8 cellular contexts compared by ENCODE assay signal in the genomic region with DNA sequence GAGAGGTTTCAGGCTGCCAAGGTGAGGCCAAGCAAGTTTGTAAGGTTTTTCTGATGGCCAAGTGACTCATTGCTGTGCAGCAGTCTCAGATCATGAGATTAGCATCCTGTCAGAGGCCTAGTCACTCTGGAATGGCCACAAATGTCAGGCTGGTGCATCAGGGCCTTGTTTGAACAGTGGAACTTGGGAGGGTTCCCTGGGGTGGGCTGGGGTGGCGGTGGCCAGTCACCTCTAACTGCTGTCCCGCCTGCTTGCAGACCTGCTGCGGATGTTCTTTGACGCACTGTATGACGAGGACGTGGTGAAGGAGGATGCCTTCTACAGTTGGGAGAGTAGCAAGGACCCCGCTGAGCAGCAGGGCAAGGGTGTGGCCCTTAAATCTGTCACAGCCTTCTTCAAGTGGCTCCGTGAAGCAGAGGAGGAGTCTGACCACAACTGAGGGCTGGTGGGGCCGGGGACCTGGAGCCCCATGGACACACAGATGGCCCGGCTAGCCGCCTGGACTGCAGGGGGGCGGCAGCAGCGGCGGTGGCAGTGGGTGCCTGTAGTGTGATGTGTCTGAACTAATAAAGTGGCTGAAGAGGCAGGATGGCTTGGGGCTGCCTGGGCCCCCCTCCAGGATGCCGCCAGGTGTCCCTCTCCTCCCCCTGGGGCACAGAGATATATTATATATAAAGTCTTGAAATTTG. TPM values are rescaled to one million over a fixed set of nuclear protein-coding genes. Genes with fewer than 3 reads are reported as not detected.
DNase-seq lines count a peak whose midpoint lies in the region; ATAC-seq, FAIRE-seq and TF ChIP-seq lines count a peak whose summit lies in the region.

No MANE protein-coding gene starts in this region.

- peaks cover 23 to 44% (median 42%) of the 10 kb centered on the region in 4 donors for H3K4me1 Mint-ChIP-seq in naive thymus-derived CD8-positive, alpha-beta T cell

- POLR2A ChIA-PET in naive thymus-derived CD8-positive, alpha-beta T cell (lab: Charles Lee), result no interaction called here

- ATAC-seq in naive thymus-derived CD8-positive, alpha-beta T cell, result peak; percentile 12 to 20

- no peaks in the 10 kb centered on the region for H3K27me3 ChIP-seq in colonic mucosa

- no peaks in the 10 kb centered on the region for H3K9me3 ChIP-seq in colonic mucosa

- FAIRE-seq in H54 (lab: Jason Lieb, UNC), result peak; percentile 62

- peak overlapping the region in 9 of 10 donors; percentile 2 to 91 (median 57) for H3K4me3 Mint-ChIP-seq in naive thymus-derived CD8-positive, alpha-beta T cell

- no peak for TF ChIP-seq CTCF in colonic mucosa (IDR thresholded peaks at IDR 0.05)

- no peaks in the 10 kb centered on the region for H3K27me3 Mint-ChIP-seq in naive thymus-derived CD8-positive, alpha-beta T cell

- H3K4me1 ChIP-seq in colonic mucosa, result no peaks in the 10 kb centered on the region

- no peak overlapping the region for H3K4me3 ChIP-seq in colonic mucosa

- H3K27ac Mint-ChIP-seq in naive thymus-derived CD8-positive, alpha-beta T cell, result peak overlapping the region; percentile 92 to 99 (median 97)

- peaks cover 30% of the 10 kb centered on the region for H3K36me3 ChIP-seq in colonic mucosa

- H3K9me3 Mint-ChIP-seq in naive thymus-derived CD8-positive, alpha-beta T cell, result no peaks in the 10 kb centered on the region

- H3K36me3 Mint-ChIP-seq in naive thymus-derived CD8-positive, alpha-beta T cell, result peaks cover 0 to 52% (median 5%) of the 10 kb centered on the region in 3 donors

- H3K9ac ChIP-seq in colonic mucosa (ENCODE audit: low read depth in 2 of 2, low read length in 2 of 2), result no peak overlapping the region

- peak overlapping the region; percentile 78 for H3K27ac ChIP-seq in colonic mucosa

- TF ChIP-seq POLR2A in H54 (IDR thresholded peaks at IDR 0.05; ENCODE audit: low read depth, low read length), result no peak

- intact Hi-C loops in colonic mucosa (cut with DNase I), result no loop called here

- peak; percentile 84 for DNase-seq in H54 (ENCODE audit: insufficient read length, low spot score)
- DNase-seq in T-helper 9 cell, result peak; percentile 31
- no peak for DNase-seq in colonic mucosa
- DNase-seq in naive thymus-derived CD8-positive, alpha-beta T cell, result peak in 2 of 10 donors; percentile 26 to 27
- no peak for DNase-seq in NCI-H2196 (lab: John Stamatoyannopoulos, UW; ENCODE audit: unreplicated experiment)
- no peak for DNase-seq in midbrain (lab: John Stamatoyannopoulos, UW)
- DNase-seq in MV-4-11 (lab: John Stamatoyannopoulos, UW), result no peak
- DNase-seq in NCI-H82 treated with DMSO at 0.1 percent for 48 hours (lab: John Stamatoyannopoulos, UW; ENCODE audit: unreplicated experiment), result no peak

RNA-seq across cellular contexts. Expression of a gene that starts 2.8 kb away (rescaled TPM):
- total RNA-seq in colonic mucosa, result 10 to 100 TPM; 15.0 to 22.0 TPM
- total RNA-seq in naive thymus-derived CD8-positive, alpha-beta T cell, result 1 to 10 TPM; 7.7 to 9.0 TPM
- 1 to 10 TPM in 2 of 3 donors, under 1 TPM in 1; 0.98 to 1.8 (median 1.0) TPM for polyA plus RNA-seq in naive thymus-derived CD8-positive, alpha-beta T cell

RNA-seq across cellular contexts. Expression of a gene that starts 20.2 kb away (rescaled TPM):
- total RNA-seq in colonic mucosa, result 100 to 1,000 TPM; 263 to 524 TPM
- total RNA-seq in naive thymus-derived CD8-positive, alpha-beta T cell, result 100 to 1,000 TPM; 220 to 229 TPM
- polyA plus RNA-seq in naive thymus-derived CD8-positive, alpha-beta T cell, result 10 to 100 TPM; 13.6 to 44.6 (median 21.1) TPM

RNA-seq across cellular contexts. Expression of a gene that starts 26.8 kb away (rescaled TPM):
- total RNA-seq in colonic mucosa, result 10 to 100 TPM; 61.1 to 71.6 TPM
- 1 to 10 TPM; 5.2 to 6.3 TPM for total RNA-seq in naive thymus-derived CD8-positive, alpha-beta T cell
- 1 to 10 TPM in 1 of 3 donors, under 1 TPM in 2; 0.12 to 1.1 (median 0.28) TPM for polyA plus RNA-seq in naive thymus-derived CD8-positive, alpha-beta T cell

RNA-seq across cellular contexts. Expression of a gene that starts 26.9 kb away (rescaled TPM):
- total RNA-seq in colonic mucosa, result 100 to 1,000 TPM in 1 of 2 donors, 10 to 100 TPM in 1; 98.2 to 130 TPM
- 10 to 100 TPM; 58.2 to 60.9 TPM for total RNA-seq in naive thymus-derived CD8-positive, alpha-beta T cell
- 10 to 100 TPM; 58.0 to 81.6 (median 68.0) TPM for polyA plus RNA-seq in naive thymus-derived CD8-positive, alpha-beta T cell

RNA-seq across cellular contexts. Expression of a gene that starts 35.6 kb away (rescaled TPM):
- total RNA-seq in colonic mucosa, result 100 to 1,000 TPM; 166 to 298 TPM
- 100 to 1,000 TPM; 135 to 150 TPM for total RNA-seq in naive thymus-derived CD8-positive, alpha-beta T cell
- polyA plus RNA-seq in naive thymus-derived CD8-positive, alpha-beta T cell, result 100 to 1,000 TPM; 167 to 183 (median 178) TPM

Comparison
In these comparisons a context has a peak if more than half of its experiments do, and no peak if none do; other contexts are left out.
1. DNase-seq: peak in H54 (single experiment) and T-helper 9 cell (single experiment); none in colonic mucosa (single experiment), NCI-H2196 (single experiment), midbrain (single experiment), MV-4-11 (single experiment) and NCI-H82 treated with DMSO at 0.1 percent for 48 hours (single experiment).
2. RNA of a gene that starts 26.8 kb away (total RNA-seq): 61.1 to 71.6 TPM in colonic mucosa; 5.2 to 6.3 TPM in naive thymus-derived CD8-positive, alpha-beta T cell; every median in the first group is over 4 times any median in the second.